In genomic region chr3:177448987-177449975, GRCh38 we compare ENCODE assay signal across 9 cellular contexts.
A peak's percentile ranks its signal among the peaks of the same experiment; 100 is the strongest.
DNase-seq lines count a peak whose midpoint lies in the region; ATAC-seq and TF ChIP-seq lines count a peak whose summit lies in the region.
"Had no signal": no experiment of that assay in that cellular context is flagged by ENCODE, and none has a peak within 500 bp of the region (broad histone marks: within the 10 kb centered on the region; RNA-seq: fewer than 3 reads in every experiment).

No MANE protein-coding gene starts in this region.

- no peak overlapping the region for H3K4me3 Mint-ChIP-seq in activated naive CD8-positive, alpha-beta T cell treated with anti-CD3 and anti-CD28 coated beads for 36 hours

- H3K27ac Mint-ChIP-seq in activated naive CD8-positive, alpha-beta T cell treated with anti-CD3 and anti-CD28 coated beads for 36 hours: peak overlapping the region; percentile 75

- peak; percentile 61 for DNase-seq in GM06990 (ENCODE audit: extremely low read depth, insufficient read length)
- peak; percentile 74 for DNase-seq in HT1080 (ENCODE audit: low read depth)
- DNase-seq in activated naive CD8-positive, alpha-beta T cell treated with anti-CD3 and anti-CD28 coated beads for 36 hours: peak; percentile 6
- no peak for DNase-seq in AG08395 (ENCODE audit: low spot score)
- DNase-seq in DMS153 (lab: John Stamatoyannopoulos, UW): no peak
- DNase-seq in NCI-H2196 (lab: John Stamatoyannopoulos, UW; ENCODE audit: unreplicated experiment): no peak
- DNase-seq: heart right ventricle had no signal

- H3K9me3 Mint-ChIP-seq in activated naive CD8-positive, alpha-beta T cell treated with anti-CD3 and anti-CD28 coated beads for 36 hours: peaks cover 1% of the 10 kb centered on the region

- peaks cover 30% of the 10 kb centered on the region for H3K4me1 ChIP-seq in muscle layer of colon (ENCODE audit: insufficient read depth, low read length)

- H3K4me1 Mint-ChIP-seq in activated naive CD8-positive, alpha-beta T cell treated with anti-CD3 and anti-CD28 coated beads for 36 hours: peaks cover 19% of the 10 kb centered on the region

- no peaks in the 10 kb centered on the region for H3K9me3 ChIP-seq in muscle layer of colon (ENCODE audit: low read length)
- H3K9me3 ChIP-seq: heart right ventricle had no signal

- H3K27me3 ChIP-seq in GM06990 (replicated peaks; ENCODE audit: control insufficient read depth, insufficient read depth, low read length) (no peaks in the 10 kb centered on the region), muscle layer of colon (ENCODE audit: control insufficient read depth in 1 of 2, insufficient read depth in 2 of 2, low read length in 2 of 2) (no peaks in the 10 kb centered on the region)
- H3K27me3 ChIP-seq: heart right ventricle had no signal

- H3K36me3 Mint-ChIP-seq in activated naive CD8-positive, alpha-beta T cell treated with anti-CD3 and anti-CD28 coated beads for 36 hours: no peaks in the 10 kb centered on the region

- H3K36me3 ChIP-seq in GM06990 (ENCODE audit: control insufficient read depth, insufficient read depth, low read length) (no peaks in the 10 kb centered on the region), muscle layer of colon (ENCODE audit: insufficient read depth, low read length) (no peaks in the 10 kb centered on the region)
- H3K36me3 ChIP-seq: heart right ventricle had no signal

- no peaks in the 10 kb centered on the region for H3K27me3 Mint-ChIP-seq in activated naive CD8-positive, alpha-beta T cell treated with anti-CD3 and anti-CD28 coated beads for 36 hours

- TF ChIP-seq CTCF in GM06990 (IDR thresholded peaks at IDR 0.05; ENCODE audit: insufficient read depth, low read length, poor library complexity, severe bottlenecking): no peak

- H3K9ac ChIP-seq in muscle layer of colon (ENCODE audit: low read length): no peak overlapping the region

- H3K27ac ChIP-seq in muscle layer of colon (ENCODE audit: low read depth, low read length): peak overlapping the region; percentile 38

- no peak overlapping the region for H3K4me3 ChIP-seq in GM06990 (replicated peaks; ENCODE audit: low read depth, low read length)
- no peak overlapping the region for H3K4me3 ChIP-seq in muscle layer of colon (ENCODE audit: low read depth in 1 of 2, low read length in 2 of 2)
- H3K4me3 ChIP-seq: heart right ventricle had no signal

- ATAC-seq in GM21528 (IDR thresholded peaks at IDR 0.05; ENCODE audit: low FRiP score, unreplicated experiment): peak; percentile 87

Comparison
In these comparisons a context has a peak if more than half of its experiments do, and no peak if none do; other contexts are left out.
1. DNase-seq: peak in GM06990 (single experiment), HT1080 (single experiment) and activated naive CD8-positive, alpha-beta T cell treated with anti-CD3 and anti-CD28 coated beads for 36 hours (single experiment); none in AG08395 (single experiment), DMS153 (single experiment) and NCI-H2196 (single experiment).